19 cellular contexts compared by ENCODE assay signal in the genomic region with DNA sequence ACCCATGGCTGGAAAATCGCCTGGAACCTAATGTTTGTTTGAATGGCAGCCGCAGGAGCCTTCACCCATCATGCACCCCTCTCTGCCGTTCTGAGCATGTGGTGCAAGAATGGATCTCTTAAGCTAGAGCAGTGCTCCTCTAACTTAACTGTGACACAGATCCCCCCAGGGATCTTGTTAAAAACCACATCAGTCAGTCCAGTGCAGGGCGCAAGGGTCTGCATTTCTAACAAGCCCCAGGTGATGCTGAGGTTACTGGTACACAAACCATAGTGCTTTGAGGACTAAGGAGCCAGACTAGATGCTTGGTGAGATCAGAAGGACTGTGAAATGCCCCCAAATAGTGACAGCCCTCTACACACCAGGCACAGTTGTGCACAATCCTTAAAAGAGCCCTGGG.
"Had no signal": no experiment of that assay in that cellular context is flagged by ENCODE, and none has a peak within 500 bp of the region (broad histone marks: within the 10 kb centered on the region; RNA-seq: fewer than 3 reads in every experiment).

No MANE protein-coding gene starts in this region.

- H3K27me3 Mint-ChIP-seq: type B pancreatic cell had no signal

- H3K27me3 ChIP-seq: colonic mucosa, spleen, thyroid gland had no signal

- H3K36me3 ChIP-seq: colonic mucosa, heart left ventricle, neutrophil, spleen, thyroid gland had no signal

- H3K9me3 Mint-ChIP-seq: naive thymus-derived CD8-positive, alpha-beta T cell; stimulated activated naive B cell treated with anti-CD40 and anti-IgM and Interleukin-4, amounts not matched to agents 10 μg/mL and 1 μg/mL and 100 μg/mL, for 72 hours; type B pancreatic cell had no signal

- H3K4me1 ChIP-seq: colonic mucosa, heart left ventricle, spleen had no signal

- ATAC-seq: heart left ventricle; left lobe of liver; mucosa of descending colon; naive thymus-derived CD8-positive, alpha-beta T cell; sciatic nerve; stimulated activated naive B cell treated with anti-CD40 and anti-IgM and Interleukin-4, amounts not matched to agents 10 μg/mL and 1 μg/mL and 100 μg/mL, for 72 hours had no signal

- DNase-seq: colonic mucosa; dermis blood vessel endothelial cell; foreskin melanocyte; heart left ventricle; hypothalamus; mammary epithelial cell; mucosa of descending colon; naive thymus-derived CD8-positive, alpha-beta T cell; posterior cingulate gyrus; spleen; stimulated activated CD4-positive, alpha-beta T cell treated with anti-CD3 and anti-CD28 coated beads, Interleukin-15, amount 100 ng/mL, for 24 hours; stimulated activated CD4-positive, alpha-beta T cell treated with anti-CD3 and anti-CD28 coated beads, Interleukin-1b, Interleukin-23, amount 100 ng/mL, for 48 hours; stimulated activated CD4-positive, alpha-beta T cell treated with anti-CD3 and anti-CD28 coated beads, Interleukin-4, amount 100 ng/mL, for 24 hours; stimulated activated naive B cell treated with anti-CD40 and anti-IgM and Interleukin-4, amounts not matched to agents 10 μg/mL and 1 μg/mL and 100 μg/mL, for 72 hours; thyroid gland had no signal

- H3K27ac ChIP-seq: colonic mucosa, heart left ventricle, neutrophil, spleen, thyroid gland had no signal

- H3K27ac Mint-ChIP-seq: naive thymus-derived CD8-positive, alpha-beta T cell; stimulated activated naive B cell treated with anti-CD40 and anti-IgM and Interleukin-4, amounts not matched to agents 10 μg/mL and 1 μg/mL and 100 μg/mL, for 72 hours; type B pancreatic cell had no signal

- H3K9me3 ChIP-seq: colonic mucosa, heart left ventricle, mucosa of descending colon, neutrophil, spleen, thyroid gland had no signal

- H3K4me3 ChIP-seq: colonic mucosa, heart left ventricle, mucosa of descending colon, spleen, thyroid gland had no signal

- H3K4me1 Mint-ChIP-seq: naive thymus-derived CD8-positive, alpha-beta T cell; stimulated activated naive B cell treated with anti-CD40 and anti-IgM and Interleukin-4, amounts not matched to agents 10 μg/mL and 1 μg/mL and 100 μg/mL, for 72 hours had no signal

- H3K4me3 Mint-ChIP-seq: naive thymus-derived CD8-positive, alpha-beta T cell; stimulated activated naive B cell treated with anti-CD40 and anti-IgM and Interleukin-4, amounts not matched to agents 10 μg/mL and 1 μg/mL and 100 μg/mL, for 72 hours; type B pancreatic cell had no signal
